ENCODE assay signal across 27 cellular contexts in genomic region chr6:116156405-116157326, GRCh38. TPM values are rescaled to one million over a fixed set of nuclear protein-coding genes. Genes with fewer than 3 reads are reported as not detected.
"Had no signal": no experiment of that assay in that cellular context is flagged by ENCODE, and none has a peak within 500 bp of the region (broad histone marks: within the 10 kb centered on the region; RNA-seq: fewer than 3 reads in every experiment).

No MANE protein-coding gene starts in this region.

- H3K27ac Mint-ChIP-seq: natural killer cell; neural progenitor cell; progenitor cell of endocrine pancreas; stimulated activated effector memory CD8-positive, alpha-beta T cell treated with anti-CD3 and anti-CD28 coated beads, Interleukin-12 subunit alpha, Interleukin-12 subunit beta, amount 100 ng/mL, for 72 hours; type B pancreatic cell had no signal

- H3K4me3 ChIP-seq: dorsolateral prefrontal cortex, gastrocnemius medialis, heart right ventricle, mucosa of descending colon, neural progenitor cell, ovary, suprapubic skin, thyroid gland had no signal

- H3K4me3 Mint-ChIP-seq: natural killer cell; neural progenitor cell; stimulated activated effector memory CD8-positive, alpha-beta T cell treated with anti-CD3 and anti-CD28 coated beads, Interleukin-12 subunit alpha, Interleukin-12 subunit beta, amount 100 ng/mL, for 72 hours; type B pancreatic cell had no signal

- H3K36me3 Mint-ChIP-seq: natural killer cell, neural progenitor cell had no signal

- H3K9me3 Mint-ChIP-seq: natural killer cell had no signal

- FAIRE-seq: islet of Langerhans, small intestine, urothelium cell line had no signal

- H3K27me3 Mint-ChIP-seq: progenitor cell of endocrine pancreas, type B pancreatic cell had no signal

- DNase-seq: cortex of kidney; dorsolateral prefrontal cortex; effector CD8-positive, alpha-beta T cell; gastrocnemius medialis; heart right ventricle; kidney glomerular epithelial cell; mammary epithelial cell; mucosa of descending colon; natural killer cell; nucleus accumbens; ovary; right cardiac atrium; small intestine; stimulated activated CD4-positive, alpha-beta T cell treated with anti-CD3 and anti-CD28 coated beads, Interleukin-12 subunit alpha, Interleukin-12 subunit beta, amount 100 ng/mL, for 4 hours; stimulated activated CD4-positive, alpha-beta T cell treated with anti-CD3 and anti-CD28 coated beads, Interleukin-4, amount 100 ng/mL, for 1 hour; stimulated activated CD8-positive, alpha-beta memory T cell treated with anti-CD3 and anti-CD28 coated beads, Interleukin-4, amount 100 ng/mL, for 48 hours; stimulated activated naive CD8-positive, alpha-beta T cell treated with anti-CD3 and anti-CD28 coated beads, Interleukin-15, Interleukin-2, amounts not matched to agents 100 U/mL and 50 U/mL, for 24 hours; thyroid gland had no signal

RNA-seq across cellular contexts. Expression of gene COL10A1, which starts 30.7 kb away (rescaled TPM):
- total RNA-seq: esophagus mucosa, gastrocnemius medialis, liver, mammary epithelial cell, mucosa of descending colon, natural killer cell, progenitor cell of endocrine pancreas, right cardiac atrium, suprapubic skin had no signal
